ENCODE assay signal across 2 cellular contexts in the genomic region with DNA sequence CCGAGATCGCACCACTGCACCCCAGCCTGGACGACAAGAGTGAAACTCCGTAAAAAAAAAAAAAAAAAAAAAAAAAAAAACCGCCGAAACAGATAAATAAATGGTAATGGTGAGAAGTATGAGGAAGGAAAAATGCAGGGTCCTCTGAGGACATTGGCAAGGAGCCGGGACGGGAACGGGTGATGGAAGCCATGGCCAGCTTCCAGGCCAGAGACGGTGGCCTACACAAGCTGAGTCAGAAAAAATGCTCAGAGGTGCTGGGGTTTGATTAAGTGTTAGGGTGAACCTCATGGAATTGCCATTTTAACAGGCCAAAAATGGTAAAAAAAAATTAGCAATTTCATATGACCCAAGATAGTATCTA.
TF ChIP-seq lines count a peak whose summit lies in the region.

No MANE protein-coding gene starts in this region.

TF ChIP-seq in A549, 52 proteins besides CTCF, POLR2A, EP300 and RAD21 (continued from another document):
- TF ChIP-seq ZNF302 (CRISPR knock-in tag; IDR thresholded peaks at IDR 0.05): no peak
- no peak for TF ChIP-seq HMGXB4 (CRISPR knock-in tag; IDR thresholded peaks at IDR 0.05; ENCODE audit: borderline replicate concordance)
- no peak for TF ChIP-seq REST (IDR thresholded peaks at IDR 0.05)

TF ChIP-seq in WTC11, 78 proteins besides CTCF, POLR2A, EP300 and RAD21:
- TF ChIP-seq, protein P1, sequence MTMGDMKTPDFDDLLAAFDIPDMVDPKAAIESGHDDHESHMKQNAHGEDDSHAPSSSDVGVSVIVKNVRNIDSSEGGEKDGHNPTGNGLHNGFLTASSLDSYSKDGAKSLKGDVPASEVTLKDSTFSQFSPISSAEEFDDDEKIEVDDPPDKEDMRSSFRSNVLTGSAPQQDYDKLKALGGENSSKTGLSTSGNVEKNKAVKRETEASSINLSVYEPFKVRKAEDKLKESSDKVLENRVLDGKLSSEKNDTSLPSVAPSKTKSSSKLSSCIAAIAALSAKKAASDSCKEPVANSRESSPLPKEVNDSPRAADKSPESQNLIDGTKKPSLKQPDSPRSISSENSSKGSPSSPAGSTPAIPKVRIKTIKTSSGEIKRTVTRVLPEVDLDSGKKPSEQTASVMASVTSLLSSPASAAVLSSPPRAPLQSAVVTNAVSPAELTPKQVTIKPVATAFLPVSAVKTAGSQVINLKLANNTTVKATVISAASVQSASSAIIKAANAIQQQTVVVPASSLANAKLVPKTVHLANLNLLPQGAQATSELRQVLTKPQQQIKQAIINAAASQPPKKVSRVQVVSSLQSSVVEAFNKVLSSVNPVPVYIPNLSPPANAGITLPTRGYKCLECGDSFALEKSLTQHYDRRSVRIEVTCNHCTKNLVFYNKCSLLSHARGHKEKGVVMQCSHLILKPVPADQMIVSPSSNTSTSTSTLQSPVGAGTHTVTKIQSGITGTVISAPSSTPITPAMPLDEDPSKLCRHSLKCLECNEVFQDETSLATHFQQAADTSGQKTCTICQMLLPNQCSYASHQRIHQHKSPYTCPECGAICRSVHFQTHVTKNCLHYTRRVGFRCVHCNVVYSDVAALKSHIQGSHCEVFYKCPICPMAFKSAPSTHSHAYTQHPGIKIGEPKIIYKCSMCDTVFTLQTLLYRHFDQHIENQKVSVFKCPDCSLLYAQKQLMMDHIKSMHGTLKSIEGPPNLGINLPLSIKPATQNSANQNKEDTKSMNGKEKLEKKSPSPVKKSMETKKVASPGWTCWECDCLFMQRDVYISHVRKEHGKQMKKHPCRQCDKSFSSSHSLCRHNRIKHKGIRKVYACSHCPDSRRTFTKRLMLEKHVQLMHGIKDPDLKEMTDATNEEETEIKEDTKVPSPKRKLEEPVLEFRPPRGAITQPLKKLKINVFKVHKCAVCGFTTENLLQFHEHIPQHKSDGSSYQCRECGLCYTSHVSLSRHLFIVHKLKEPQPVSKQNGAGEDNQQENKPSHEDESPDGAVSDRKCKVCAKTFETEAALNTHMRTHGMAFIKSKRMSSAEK (CRISPR knock-in tag; IDR thresholded peaks at IDR 0.05; ENCODE audit: borderline replicate concordance): no peak
- TF ChIP-seq ATF3 (CRISPR knock-in tag; conservative IDR thresholded peaks at IDR 0.05) (no peak), SMAD3 (CRISPR knock-in tag; IDR thresholded peaks at IDR 0.05; ENCODE audit: borderline replicate concordance) (no peak), ELF4 (CRISPR knock-in tag; IDR thresholded peaks at IDR 0.05; ENCODE audit: low read depth) (no peak), MXD4 (CRISPR knock-in tag; IDR thresholded peaks at IDR 0.05; ENCODE audit: borderline replicate concordance) (no peak), NR1H2 (CRISPR knock-in tag; IDR thresholded peaks at IDR 0.05) (no peak), ZNF396 (CRISPR knock-in tag; IDR thresholded peaks at IDR 0.05; ENCODE audit: borderline replicate concordance) (no peak), KAT7 (CRISPR knock-in tag; IDR thresholded peaks at IDR 0.05; ENCODE audit: borderline replicate concordance) (no peak), AFF4 (CRISPR knock-in tag; IDR thresholded peaks at IDR 0.05; ENCODE audit: borderline replicate concordance) (no peak), NR2C2 (CRISPR knock-in tag; IDR thresholded peaks at IDR 0.05) (no peak), SMAD4 (CRISPR knock-in tag; IDR thresholded peaks at IDR 0.05) (no peak), GRHL2 (CRISPR knock-in tag; IDR thresholded peaks at IDR 0.05; ENCODE audit: insufficient replicate concordance, severe bottlenecking) (no peak), ESRRA (CRISPR knock-in tag; IDR thresholded peaks at IDR 0.05; ENCODE audit: borderline replicate concordance) (no peak), NFE2L1 (CRISPR knock-in tag; IDR thresholded peaks at IDR 0.05) (no peak)
- TF ChIP-seq, protein P2, sequence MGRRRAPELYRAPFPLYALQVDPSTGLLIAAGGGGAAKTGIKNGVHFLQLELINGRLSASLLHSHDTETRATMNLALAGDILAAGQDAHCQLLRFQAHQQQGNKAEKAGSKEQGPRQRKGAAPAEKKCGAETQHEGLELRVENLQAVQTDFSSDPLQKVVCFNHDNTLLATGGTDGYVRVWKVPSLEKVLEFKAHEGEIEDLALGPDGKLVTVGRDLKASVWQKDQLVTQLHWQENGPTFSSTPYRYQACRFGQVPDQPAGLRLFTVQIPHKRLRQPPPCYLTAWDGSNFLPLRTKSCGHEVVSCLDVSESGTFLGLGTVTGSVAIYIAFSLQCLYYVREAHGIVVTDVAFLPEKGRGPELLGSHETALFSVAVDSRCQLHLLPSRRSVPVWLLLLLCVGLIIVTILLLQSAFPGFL (CRISPR knock-in tag; IDR thresholded peaks at IDR 0.05; ENCODE audit: borderline replicate concordance): no peak
- TF ChIP-seq, protein P3, sequence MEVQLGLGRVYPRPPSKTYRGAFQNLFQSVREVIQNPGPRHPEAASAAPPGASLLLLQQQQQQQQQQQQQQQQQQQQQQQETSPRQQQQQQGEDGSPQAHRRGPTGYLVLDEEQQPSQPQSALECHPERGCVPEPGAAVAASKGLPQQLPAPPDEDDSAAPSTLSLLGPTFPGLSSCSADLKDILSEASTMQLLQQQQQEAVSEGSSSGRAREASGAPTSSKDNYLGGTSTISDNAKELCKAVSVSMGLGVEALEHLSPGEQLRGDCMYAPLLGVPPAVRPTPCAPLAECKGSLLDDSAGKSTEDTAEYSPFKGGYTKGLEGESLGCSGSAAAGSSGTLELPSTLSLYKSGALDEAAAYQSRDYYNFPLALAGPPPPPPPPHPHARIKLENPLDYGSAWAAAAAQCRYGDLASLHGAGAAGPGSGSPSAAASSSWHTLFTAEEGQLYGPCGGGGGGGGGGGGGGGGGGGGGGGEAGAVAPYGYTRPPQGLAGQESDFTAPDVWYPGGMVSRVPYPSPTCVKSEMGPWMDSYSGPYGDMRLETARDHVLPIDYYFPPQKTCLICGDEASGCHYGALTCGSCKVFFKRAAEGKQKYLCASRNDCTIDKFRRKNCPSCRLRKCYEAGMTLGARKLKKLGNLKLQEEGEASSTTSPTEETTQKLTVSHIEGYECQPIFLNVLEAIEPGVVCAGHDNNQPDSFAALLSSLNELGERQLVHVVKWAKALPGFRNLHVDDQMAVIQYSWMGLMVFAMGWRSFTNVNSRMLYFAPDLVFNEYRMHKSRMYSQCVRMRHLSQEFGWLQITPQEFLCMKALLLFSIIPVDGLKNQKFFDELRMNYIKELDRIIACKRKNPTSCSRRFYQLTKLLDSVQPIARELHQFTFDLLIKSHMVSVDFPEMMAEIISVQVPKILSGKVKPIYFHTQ (CRISPR knock-in tag; IDR thresholded peaks at IDR 0.05): no peak
